ENCODE assay signal across 6 cellular contexts in the genomic region with DNA sequence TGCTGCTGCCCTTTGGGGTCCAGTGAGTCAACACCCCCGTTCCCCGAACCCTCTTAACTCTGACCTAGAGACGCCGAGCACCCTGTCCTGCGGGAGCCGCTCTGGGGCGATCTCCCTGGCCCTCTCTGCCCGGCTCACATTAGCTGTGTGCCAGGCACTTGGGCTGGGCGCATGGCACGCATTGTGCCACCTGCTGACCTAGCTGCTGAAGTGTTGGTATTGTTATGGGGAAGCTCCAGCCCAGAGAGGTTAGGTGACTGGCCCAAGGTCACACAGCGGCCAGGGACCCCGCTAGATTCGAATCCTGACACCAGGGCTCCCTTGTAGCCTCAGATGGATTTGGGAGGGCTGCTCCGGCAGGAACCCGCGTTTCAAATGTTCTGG. TPM values are rescaled to one million over a fixed set of nuclear protein-coding genes. Genes with fewer than 3 reads are reported as not detected.
A peak's percentile ranks its signal among the peaks of the same experiment; 100 is the strongest.
DNase-seq lines count a peak whose midpoint lies in the region; ATAC-seq and TF ChIP-seq lines count a peak whose summit lies in the region.

No MANE protein-coding gene starts in this region.

- H3K27ac ChIP-seq in SJSA1 (no peak overlapping the region), upper lobe of right lung (peak overlapping the region; percentile 92)

- DNase-seq in AG09309 (ENCODE audit: low read depth) (no peak), SJSA1 (ENCODE audit: low read depth in 1 of 2, low spot score in 2 of 2) (no peak), upper lobe of right lung (peak; percentile 74), iPS-NIHi7 (ENCODE audit: extremely low spot score) (no peak), SKM-1 treated with dmso at 0.1 percent for 144 hours (lab: John Stamatoyannopoulos, UW; ENCODE audit: unreplicated experiment) (no peak)

- intact Hi-C loops in upper lobe of right lung (cut with DNase I) = no loop called here

- H3K9me3 ChIP-seq in SJSA1 (replicated peaks) = no peaks in the 10 kb centered on the region
- H3K9me3 ChIP-seq in upper lobe of right lung = no peaks in the 10 kb centered on the region

- H3K27me3 ChIP-seq in SJSA1 (replicated peaks) (no peaks in the 10 kb centered on the region), upper lobe of right lung (no peaks in the 10 kb centered on the region)

- peak; percentile 57 for ATAC-seq in upper lobe of right lung

- TF ChIP-seq CTCF in AG09309 (IDR thresholded peaks at IDR 0.05; ENCODE audit: control insufficient read depth, insufficient read depth, low read depth, low read length, missing control alignments) = peak; percentile 14
- no peak for TF ChIP-seq CTCF in upper lobe of right lung (IDR thresholded peaks at IDR 0.05)

- peaks cover 6% of the 10 kb centered on the region for H3K4me1 ChIP-seq in SJSA1 (replicated peaks)
- H3K4me1 ChIP-seq in upper lobe of right lung = peaks cover 17% of the 10 kb centered on the region

- H3K36me3 ChIP-seq in SJSA1 (peaks cover 6% of the 10 kb centered on the region), upper lobe of right lung (no peaks in the 10 kb centered on the region)

- peak overlapping the region; percentile 97 for H3K4me3 ChIP-seq in AG09309 (ENCODE audit: control insufficient read depth, low read depth, low read length)
- H3K4me3 ChIP-seq in SJSA1 = peak overlapping the region; percentile 81
- H3K4me3 ChIP-seq in iPS-11a (ENCODE audit: low read depth, low read length) = peak overlapping the region; percentile 89
- peak overlapping the region; percentile 89 for H3K4me3 ChIP-seq in upper lobe of right lung

RNA-seq across cellular contexts. Expression of a gene that starts 1.1 kb away (rescaled TPM):
- 0.13 and 1.5 TPM in 2 replicates for total RNA-seq in SJSA1 (2014; rRNA removed; shearing (Covaris generic))
- total RNA-seq in upper lobe of right lung = 1.4 TPM

RNA-seq across cellular contexts. Expression of a gene that starts 8.1 kb away (rescaled TPM):
- 10.2 and 15.4 TPM in 2 replicates for total RNA-seq in SJSA1 (2014; rRNA removed; shearing (Covaris generic))
- 63.3 TPM for total RNA-seq in upper lobe of right lung

RNA-seq across cellular contexts. Expression of a gene that starts 13.0 kb away (rescaled TPM):
- 20.1 and 35.0 TPM in 2 replicates for total RNA-seq in SJSA1 (2014; rRNA removed; shearing (Covaris generic))
- 61.3 TPM for total RNA-seq in upper lobe of right lung

RNA-seq across cellular contexts. Expression of a gene that starts 17.8 kb away (rescaled TPM):
- 16.2 and 26.8 TPM in 2 replicates for total RNA-seq in SJSA1 (2014; rRNA removed; shearing (Covaris generic))
- total RNA-seq in upper lobe of right lung = 46.9 TPM

RNA-seq across cellular contexts. Expression of a gene that starts 23.7 kb away (rescaled TPM):
- total RNA-seq in SJSA1 (2014; rRNA removed; shearing (Covaris generic)) = 18.4 and 22.3 TPM in 2 replicates
- 4.2 TPM for total RNA-seq in upper lobe of right lung
